Comparison of ENCODE assay signal across 1 cellular context in the genomic region with DNA sequence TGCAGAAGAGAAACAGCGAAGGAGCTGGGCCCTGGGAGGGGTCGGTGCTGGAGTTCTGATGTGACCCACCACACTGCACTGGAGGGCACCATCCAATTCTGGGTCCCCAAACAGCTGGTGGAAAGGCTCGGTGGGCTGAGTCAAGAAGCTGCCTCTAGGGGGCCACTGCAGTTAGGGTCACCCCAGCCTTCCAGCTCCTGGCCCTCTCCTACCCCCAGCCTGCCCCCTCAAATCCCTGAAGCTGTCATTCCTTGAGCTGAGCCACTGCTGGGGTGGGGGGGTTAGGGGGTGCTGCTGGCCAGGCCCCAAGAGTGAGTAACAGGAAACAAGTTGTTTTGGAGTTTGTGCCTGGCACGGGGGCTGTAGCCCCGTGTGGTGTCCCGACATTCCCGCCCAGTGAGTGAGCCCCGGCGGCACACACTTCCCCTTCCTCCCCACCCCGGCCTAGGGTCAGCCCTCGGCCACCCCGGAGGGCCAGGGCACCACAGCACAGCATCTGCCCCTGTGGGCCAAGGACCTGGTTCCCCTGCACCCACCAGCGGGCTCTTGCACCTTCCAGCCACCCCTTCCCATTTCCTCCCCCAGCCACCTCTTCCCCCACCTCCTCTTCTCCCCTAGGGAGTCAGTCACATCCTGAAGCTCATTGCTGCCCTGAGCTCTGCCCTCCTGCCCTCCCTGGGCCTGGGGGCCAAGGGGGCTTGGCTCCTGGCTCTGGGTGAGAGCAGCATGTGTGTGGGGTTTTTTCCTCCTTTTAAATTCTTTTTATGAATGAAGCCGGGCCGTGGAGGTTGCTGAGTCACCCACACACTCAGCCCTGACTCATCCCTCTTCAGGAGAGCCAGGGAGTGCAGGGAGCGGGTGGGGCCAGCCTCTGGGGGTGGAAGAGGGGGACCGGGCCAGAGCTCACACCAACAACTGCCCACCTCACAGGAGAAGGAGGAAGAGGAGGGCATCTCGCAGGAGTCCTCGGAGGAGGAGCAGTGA.
TF ChIP-seq lines count a peak whose summit lies in the region.

No MANE protein-coding gene starts in this region.

TF ChIP-seq in Ishikawa, 13 proteins besides CTCF, POLR2A, EP300 and RAD21 (continued from another document):
- no peak for TF ChIP-seq CREB1 (IDR thresholded peaks at IDR 0.05; ENCODE audit: low read depth)
- TF ChIP-seq EGR1 (IDR thresholded peaks at IDR 0.05): no peak
- TF ChIP-seq, protein P1, sequence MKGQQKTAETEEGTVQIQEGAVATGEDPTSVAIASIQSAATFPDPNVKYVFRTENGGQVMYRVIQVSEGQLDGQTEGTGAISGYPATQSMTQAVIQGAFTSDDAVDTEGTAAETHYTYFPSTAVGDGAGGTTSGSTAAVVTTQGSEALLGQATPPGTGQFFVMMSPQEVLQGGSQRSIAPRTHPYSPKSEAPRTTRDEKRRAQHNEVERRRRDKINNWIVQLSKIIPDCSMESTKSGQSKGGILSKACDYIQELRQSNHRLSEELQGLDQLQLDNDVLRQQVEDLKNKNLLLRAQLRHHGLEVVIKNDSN (IDR thresholded peaks at IDR 0.05): no peak
- no peak for TF ChIP-seq CEBPB (IDR thresholded peaks at IDR 0.05)
- no peak for TF ChIP-seq TEAD4 (IDR thresholded peaks at IDR 0.05)
